In the genomic region with DNA sequence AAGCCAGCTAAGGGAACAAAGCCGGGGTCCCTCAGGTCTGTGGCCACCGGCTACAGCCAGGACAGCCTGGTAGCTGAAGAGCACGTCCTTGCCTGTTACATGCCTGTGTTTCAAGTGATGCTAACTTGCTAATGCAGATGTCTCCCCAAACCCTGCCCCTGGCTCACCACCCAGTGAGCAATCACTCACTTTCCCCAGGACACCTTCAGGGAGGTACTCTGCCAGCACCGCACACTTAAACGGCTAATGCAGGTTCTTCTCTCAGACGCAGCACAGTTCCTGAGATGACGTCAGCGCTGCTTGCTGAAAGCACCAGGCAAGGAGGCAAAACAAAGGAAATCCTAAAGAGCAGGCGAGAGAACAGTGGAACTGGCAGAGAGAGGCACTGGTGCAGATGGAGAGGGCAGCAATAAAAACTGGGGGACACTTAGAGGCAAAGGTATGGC, we compare ENCODE assay signal across 8 cellular contexts. TPM values are rescaled to one million over a fixed set of nuclear protein-coding genes. Genes with fewer than 3 reads are reported as not detected.
A peak's percentile ranks its signal among the peaks of the same experiment; 100 is the strongest.
DNase-seq lines count a peak whose midpoint lies in the region; ATAC-seq and TF ChIP-seq lines count a peak whose summit lies in the region.
"Not testable (repeated sequence)": the region's sequence is repeated elsewhere in the genome, so short reads cannot be mapped to it uniquely, and the experiment has no call there.

No MANE protein-coding gene starts in this region.

- CTCF ChIA-PET in activated naive CD4-positive, alpha-beta T cell treated with anti-CD3 and anti-CD28 coated beads for 36 hours (lab: Charles Lee): interaction anchor here (0.7 kb wide), 1 partner anchor 273 kb away, joined by 3 read pairs; no protein-coding TSS in a partner anchor

- H3K4me3 Mint-ChIP-seq in activated naive CD4-positive, alpha-beta T cell treated with anti-CD3 and anti-CD28 coated beads for 36 hours: not testable (repeated sequence)

- H3K27ac ChIP-seq in HUES48 (ENCODE audit: low read depth, low read length) (peak overlapping the region; percentile 42), mesodermal cell (ENCODE audit: low read depth, low read length, severe bottlenecking) (peak overlapping the region; percentile 76)
- H3K27ac ChIP-seq in upper lobe of right lung: not testable (repeated sequence)

- not testable (repeated sequence) for H3K9me3 Mint-ChIP-seq in activated naive CD4-positive, alpha-beta T cell treated with anti-CD3 and anti-CD28 coated beads for 36 hours

- intact Hi-C loops in activated naive CD4-positive, alpha-beta T cell treated with anti-CD3 and anti-CD28 coated beads for 36 hours (cut with micrococcal nuclease); left cardiac atrium (cut with DNase I); upper lobe of right lung (cut with DNase I): not testable (repeated sequence)

- WGBS in mesodermal cell (ENCODE audit: insufficient coverage in 2 of 2), 2 experiments: 35 to 49% methylated on average over 3 to 8 of the region's 9 CpGs

- DNase-seq in NT2/D1 (ENCODE audit: low read depth, low spot score) (peak; percentile 47), dermis blood vessel endothelial cell (peak; percentile 30), left cardiac atrium (peak; percentile 63), renal cortical epithelial cell (ENCODE audit: low read depth) (peak; percentile 60), upper lobe of right lung (peak; percentile 74)
- peak; percentile 37 for DNase-seq in activated naive CD4-positive, alpha-beta T cell treated with anti-CD3 and anti-CD28 coated beads for 36 hours

- not testable (repeated sequence) for H3K4me1 Mint-ChIP-seq in activated naive CD4-positive, alpha-beta T cell treated with anti-CD3 and anti-CD28 coated beads for 36 hours (ENCODE audit: low read depth)

- H3K4me3 ChIP-seq in HUES48 (ENCODE audit: low read depth, low read length); NT2/D1 (ENCODE audit: insufficient read length, low read depth); mesodermal cell (ENCODE audit: extremely low read depth, insufficient read depth, low read length, poor library complexity, severe bottlenecking); upper lobe of right lung: not testable (repeated sequence)

- H3K27me3 Mint-ChIP-seq in activated naive CD4-positive, alpha-beta T cell treated with anti-CD3 and anti-CD28 coated beads for 36 hours (ENCODE audit: low read depth): peaks cover 12% of the 10 kb centered on the region

- H3K9me3 ChIP-seq in HUES48 (ENCODE audit: control insufficient read depth, insufficient read depth, low read length); NT2/D1 (ENCODE audit: insufficient read depth, low read length); mesodermal cell (ENCODE audit: control insufficient read depth, low read length); upper lobe of right lung: not testable (repeated sequence)

- not testable (repeated sequence) for H3K27me3 ChIP-seq in HUES48 (ENCODE audit: control insufficient read depth, insufficient read depth, low read length); NT2/D1 (ENCODE audit: insufficient read depth, insufficient read length); upper lobe of right lung

- H3K4me1 ChIP-seq in HUES48 (ENCODE audit: control insufficient read depth, insufficient read depth, low read length) (peaks cover 29% of the 10 kb centered on the region), NT2/D1 (ENCODE audit: insufficient read depth, insufficient read length) (peaks cover 24% of the 10 kb centered on the region), mesodermal cell (ENCODE audit: control insufficient read depth, insufficient read depth, low read length, poor library complexity, severe bottlenecking) (peaks cover 19% of the 10 kb centered on the region)
- H3K4me1 ChIP-seq in upper lobe of right lung: not testable (repeated sequence)

- not testable (repeated sequence) for ATAC-seq in left cardiac atrium, upper lobe of right lung

- not testable (repeated sequence) for H3K36me3 Mint-ChIP-seq in activated naive CD4-positive, alpha-beta T cell treated with anti-CD3 and anti-CD28 coated beads for 36 hours (ENCODE audit: low read depth)

- H3K27ac Mint-ChIP-seq in activated naive CD4-positive, alpha-beta T cell treated with anti-CD3 and anti-CD28 coated beads for 36 hours: not testable (repeated sequence)

- H3K36me3 ChIP-seq in HUES48 (ENCODE audit: control insufficient read depth, insufficient read depth, low read length); NT2/D1 (ENCODE audit: insufficient read depth, insufficient read length, low read length); mesodermal cell (ENCODE audit: control insufficient read depth, insufficient read depth, low read length); upper lobe of right lung: not testable (repeated sequence)

- H3K9ac ChIP-seq in HUES48 (ENCODE audit: low read depth, low read length) (peak overlapping the region; percentile 60; the same call in 1 of the 2 replicates), NT2/D1 (ENCODE audit: insufficient read length, low read depth) (peak overlapping the region; percentile 17)

- TF ChIP-seq CTCF in upper lobe of right lung (IDR thresholded peaks at IDR 0.05): not testable (repeated sequence)

RNA-seq across cellular contexts. Expression of a gene that starts 20.8 kb away (rescaled TPM):
- total RNA-seq in activated naive CD4-positive, alpha-beta T cell treated with anti-CD3 and anti-CD28 coated beads for 36 hours: under 1 TPM; 0.81 to 0.96 TPM
- 24.8 and 29.4 TPM in 2 replicates for total RNA-seq in dermis blood vessel endothelial cell
- total RNA-seq in left cardiac atrium: 10 to 100 TPM; 14.3 to 15.6 TPM
- 33.5 TPM for polyA plus RNA-seq in mesodermal cell (2013, experiment 1 of 2)
- polyA plus RNA-seq in mesodermal cell (2013, experiment 2 of 2): 29.6 TPM
- 47.9 and 84.4 TPM in 2 replicates for total RNA-seq in renal cortical epithelial cell
- total RNA-seq in upper lobe of right lung: 20.1 TPM

Comparison
In these comparisons a context has a peak if more than half of its experiments do, and no peak if none do; other contexts are left out.
1. RNA of a gene that starts 20.8 kb away (total RNA-seq): 47.9 to 84.4 TPM in renal cortical epithelial cell, 24.8 to 29.4 TPM in dermis blood vessel endothelial cell, 20.1 TPM in upper lobe of right lung (single experiment) and 14.3 to 15.6 TPM in left cardiac atrium; 0.81 to 0.96 TPM in activated naive CD4-positive, alpha-beta T cell treated with anti-CD3 and anti-CD28 coated beads for 36 hours; every median in the first group is over 4 times any median in the second.
2. Peak in every context shown above with its lines, with median percentiles within 50 percentile points of each other: DNase-seq.